8 cellular contexts compared by ENCODE assay signal in the genomic region with DNA sequence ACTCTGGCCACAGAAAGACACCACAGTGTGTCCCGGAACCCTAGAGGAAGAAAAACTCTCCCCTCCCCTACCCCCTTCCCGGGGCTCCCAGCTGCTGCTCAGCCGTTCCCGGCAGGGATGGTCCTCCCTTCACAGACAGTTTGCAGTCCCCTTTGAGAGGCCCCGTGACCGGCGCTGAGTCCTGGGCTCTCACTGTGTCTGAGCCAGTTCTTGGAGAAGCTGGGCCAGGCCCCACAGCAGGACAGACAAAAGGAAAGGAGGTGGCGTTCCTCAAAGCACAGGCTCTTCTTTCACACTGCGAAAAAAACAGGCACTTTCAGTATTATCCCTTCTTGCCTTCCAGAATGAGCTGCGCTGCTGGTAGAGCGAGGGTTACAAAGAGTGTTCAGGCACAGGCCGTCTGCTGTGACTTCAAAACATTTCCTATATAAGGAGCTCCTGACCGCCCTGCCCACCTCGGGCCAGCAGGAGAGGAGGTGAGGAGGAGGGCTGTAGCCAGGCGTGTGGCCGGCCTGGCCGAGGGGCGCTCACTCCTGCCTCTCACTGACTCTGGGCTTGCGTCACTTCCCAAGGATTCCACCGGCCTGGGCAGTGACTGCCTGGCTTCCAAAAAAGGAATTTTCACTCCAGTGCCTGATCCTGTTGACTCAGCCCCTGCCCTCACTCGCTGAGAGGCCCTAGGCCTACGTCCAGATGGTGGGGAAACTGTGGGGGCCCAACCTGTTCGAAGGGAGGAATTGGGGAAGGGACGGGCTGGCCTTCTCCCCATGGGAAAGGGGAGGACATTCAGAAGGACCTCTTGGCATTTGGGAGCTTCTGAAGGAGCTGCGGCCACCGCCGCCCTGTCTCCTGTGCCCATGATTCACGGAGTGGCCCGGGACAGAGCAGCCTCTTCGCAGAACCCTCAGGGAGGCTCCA. TPM values are rescaled to one million over a fixed set of nuclear protein-coding genes. Genes with fewer than 3 reads are reported as not detected.
DNase-seq lines count a peak whose midpoint lies in the region; ATAC-seq and TF ChIP-seq lines count a peak whose summit lies in the region.

No MANE protein-coding gene starts in this region.

- peaks cover 6% of the 10 kb centered on the region for H3K27me3 Mint-ChIP-seq in activated T-cell treated with anti-CD3 and anti-CD28 coated beads, Interleukin-2, amount 50 U/mL, for 72 hours (ENCODE audit: low read depth)
- H3K27me3 Mint-ChIP-seq in CD4-positive, alpha-beta T cell, result peaks cover 25% of the 10 kb centered on the region

- ATAC-seq in activated T-cell treated with anti-CD3 and anti-CD28 coated beads, Interleukin-2, amount 50 U/mL, for 72 hours (replicated peaks in 1 of 2), result no peak
- no peak for ATAC-seq in CD4-positive, alpha-beta T cell (ENCODE audit: poor library complexity)
- ATAC-seq in GM18517 (IDR thresholded peaks at IDR 0.05; ENCODE audit: unreplicated experiment), result no peak

- no peaks in the 10 kb centered on the region for H3K9me3 ChIP-seq in HUES48 (ENCODE audit: control insufficient read depth, insufficient read depth, low read length)
- no peaks in the 10 kb centered on the region for H3K9me3 ChIP-seq in CD4-positive, alpha-beta T cell (ENCODE audit: control insufficient read depth, low read length)

- peak overlapping the region; percentile 29; the same call in 1 of the 2 replicates for H3K4me3 ChIP-seq in HUES48 (ENCODE audit: low read depth, low read length)

- H3K27ac ChIP-seq in HUES48 (ENCODE audit: low read depth, low read length), result peak overlapping the region; percentile 97
- H3K27ac ChIP-seq in layer of hippocampus (ENCODE audit: low read depth, low read length), result peak overlapping the region; percentile 95
- no peak overlapping the region for H3K27ac ChIP-seq in CD4-positive, alpha-beta T cell (ENCODE audit: low read depth, low read length)

- peak overlapping the region; percentile 10 for H3K9ac ChIP-seq in HUES48 (ENCODE audit: low read depth, low read length)

- POLR2A ChIA-PET in CD4-positive, alpha-beta T cell (lab: Charles Lee), result no interaction called here

- H3K27me3 ChIP-seq in HUES48 (ENCODE audit: control insufficient read depth, insufficient read depth, low read length), result no peaks in the 10 kb centered on the region
- H3K27me3 ChIP-seq in layer of hippocampus (ENCODE audit: control insufficient read depth, insufficient read depth, low read length), result no peaks in the 10 kb centered on the region
- peaks cover under 1% of the 10 kb centered on the region for H3K27me3 ChIP-seq in CD4-positive, alpha-beta T cell (ENCODE audit: control insufficient read depth, insufficient read depth, low read length)

- intact Hi-C loops in CD4-positive, alpha-beta T cell (cut with DNase I, micrococcal nuclease), result no loop called here

- DNase-seq in dedifferentiated amniotic fluid mesenchymal stem cell (ENCODE audit: extremely low spot score), result peak; percentile 90
- DNase-seq in stromal cell of bone marrow (ENCODE audit: low read depth), result peak; percentile 93
- no peak for DNase-seq in T1000 (lab: John Stamatoyannopoulos, UW)
- no peak for DNase-seq in activated T-cell treated with anti-CD3 and anti-CD28 coated beads, Interleukin-2, amount 50 U/mL, for 72 hours
- no peak for DNase-seq in CD4-positive, alpha-beta T cell

- no peaks in the 10 kb centered on the region for H3K36me3 ChIP-seq in HUES48 (ENCODE audit: control insufficient read depth, insufficient read depth, low read length)

- no peaks in the 10 kb centered on the region for H3K9me3 Mint-ChIP-seq in activated T-cell treated with anti-CD3 and anti-CD28 coated beads, Interleukin-2, amount 50 U/mL, for 72 hours
- H3K9me3 Mint-ChIP-seq in CD4-positive, alpha-beta T cell, result no peaks in the 10 kb centered on the region

- H3K4me1 ChIP-seq in HUES48 (ENCODE audit: control insufficient read depth, insufficient read depth, low read length), result peaks cover 16% of the 10 kb centered on the region

- H3K4me3 Mint-ChIP-seq in activated T-cell treated with anti-CD3 and anti-CD28 coated beads, Interleukin-2, amount 50 U/mL, for 72 hours, result no peak overlapping the region
- H3K4me3 Mint-ChIP-seq in CD4-positive, alpha-beta T cell, result no peak overlapping the region

- no peak overlapping the region for H3K27ac Mint-ChIP-seq in activated T-cell treated with anti-CD3 and anti-CD28 coated beads, Interleukin-2, amount 50 U/mL, for 72 hours
- H3K27ac Mint-ChIP-seq in CD4-positive, alpha-beta T cell, result no peak overlapping the region

- no peaks in the 10 kb centered on the region for H3K36me3 Mint-ChIP-seq in activated T-cell treated with anti-CD3 and anti-CD28 coated beads, Interleukin-2, amount 50 U/mL, for 72 hours (ENCODE audit: insufficient read depth in 2 of 2)
- H3K36me3 Mint-ChIP-seq in CD4-positive, alpha-beta T cell (ENCODE audit: low read depth), result no peaks in the 10 kb centered on the region

- TF ChIP-seq CTCF in CD4-positive, alpha-beta T cell (IDR thresholded peaks at IDR 0.05), result no peak

- no peaks in the 10 kb centered on the region for H3K4me1 Mint-ChIP-seq in activated T-cell treated with anti-CD3 and anti-CD28 coated beads, Interleukin-2, amount 50 U/mL, for 72 hours (ENCODE audit: low read depth)
- no peaks in the 10 kb centered on the region for H3K4me1 Mint-ChIP-seq in CD4-positive, alpha-beta T cell (ENCODE audit: low read depth)

- CTCF ChIA-PET in CD4-positive, alpha-beta T cell (lab: Charles Lee), result no interaction called here

RNA-seq across cellular contexts. Expression of a gene that starts 24.9 kb away (rescaled TPM):
- total RNA-seq in activated T-cell treated with anti-CD3 and anti-CD28 coated beads, Interleukin-2, amount 50 U/mL, for 72 hours, result not detected
- not detected for total RNA-seq in CD4-positive, alpha-beta T cell

RNA-seq across cellular contexts. Expression of a gene that starts 29.0 kb away (rescaled TPM):
- total RNA-seq in activated T-cell treated with anti-CD3 and anti-CD28 coated beads, Interleukin-2, amount 50 U/mL, for 72 hours, result 1 to 10 TPM; 4.3 to 5.2 TPM
- total RNA-seq in CD4-positive, alpha-beta T cell, result under 1 TPM; 0.88 to 0.98 TPM

Comparison
In these comparisons a context has a peak if more than half of its experiments do, and no peak if none do; other contexts are left out.
1. DNase-seq: peak in dedifferentiated amniotic fluid mesenchymal stem cell (single experiment) and stromal cell of bone marrow (single experiment); none in T1000 (single experiment), activated T-cell treated with anti-CD3 and anti-CD28 coated beads, Interleukin-2, amount 50 U/mL, for 72 hours (0 of 2) and CD4-positive, alpha-beta T cell (0 of 10).